In genomic region chr13:84417426-84417825, GRCh38 we compare ENCODE assay signal across 27 cellular contexts.
"Had no signal": no experiment of that assay in that cellular context is flagged by ENCODE, and none has a peak within 500 bp of the region (broad histone marks: within the 10 kb centered on the region; RNA-seq: fewer than 3 reads in every experiment).

No MANE protein-coding gene starts in this region.

- H3K9ac ChIP-seq: parathyroid adenoma had no signal

- DNase-seq: activated CD4-positive, alpha-beta memory T cell treated with anti-CD3 and anti-CD28 coated beads, Interleukin-2, amount 10 ng/mL, durations not matched to agents 7 days and 5 days; activated CD4-positive, alpha-beta T cell treated with anti-CD3 and anti-CD28 coated beads for 1 hour; activated CD4-positive, alpha-beta T cell treated with anti-CD3 and anti-CD28 coated beads, Interleukin-2, amount 10 ng/mL, durations not matched to agents 7 days and 5 days; activated T-cell treated with anti-CD3 and anti-CD28 coated beads, Interleukin-2, amount 50 U/mL, for 48 hours; body of pancreas; caudate nucleus; endodermal cell; esophagus squamous epithelium; head of caudate nucleus; hippocampal formation; midbrain; naive thymus-derived CD4-positive, alpha-beta T cell; psoas muscle; stimulated activated CD4-positive, alpha-beta T cell treated with anti-CD3 and anti-CD28 coated beads, Interleukin-15, amount 100 ng/mL, for 24 hours; stimulated activated CD4-positive, alpha-beta T cell treated with anti-CD3 and anti-CD28 coated beads, Interleukin-2, amount 100 ng/mL, for 24 hours; stimulated activated naive B cell treated with anti-CD40 and anti-IgM and Interleukin-4, amounts not matched to agents 10 μg/mL and 1 μg/mL and 100 μg/mL, for 72 hours; stomach; T-helper 17 cell; tibial artery; upper lobe of right lung had no signal

- H3K27ac Mint-ChIP-seq: activated CD4-positive, alpha-beta memory T cell treated with anti-CD3 and anti-CD28 coated beads, Interleukin-2, amount 10 ng/mL, durations not matched to agents 7 days and 5 days; activated CD4-positive, alpha-beta T cell treated with anti-CD3 and anti-CD28 coated beads, Interleukin-2, amount 10 ng/mL, durations not matched to agents 7 days and 5 days; activated naive CD4-positive, alpha-beta T cell treated with anti-CD3 and anti-CD28 coated beads, Interleukin-2, amount 50 U/mL, for 72 hours; activated T-helper 2 cell treated with anti-CD3 and anti-CD28 coated beads, Interferon-gamma antibody, Interleukin-2, Interleukin-4, amounts not matched to agents 10 μg/mL and 5 μg/mL and 100 μg/mL, durations not matched to agents 14 hours and 24 hours and 36 hours; dendritic cell treated with granulocyte-macrophage colony-stimulating factor and Interleukin-4, amounts not matched to agents 40 ng/mL and 50 ng/mL, for 4 days; endodermal cell; memory B cell; naive thymus-derived CD4-positive, alpha-beta T cell; stimulated activated naive B cell treated with anti-CD40 and anti-IgM and Interleukin-4, amounts not matched to agents 10 μg/mL and 1 μg/mL and 100 μg/mL, for 72 hours; T-helper 17 cell; WTC11 had no signal

- H3K27me3 ChIP-seq: body of pancreas, esophagus squamous epithelium, stomach, suprapubic skin, tibial artery, upper lobe of right lung had no signal

- ATAC-seq: activated naive CD4-positive, alpha-beta T cell treated with anti-CD3 and anti-CD28 coated beads, Interleukin-2, amount 50 U/mL, for 72 hours; body of pancreas; naive thymus-derived CD4-positive, alpha-beta T cell; psoas muscle; stimulated activated naive B cell treated with anti-CD40 and anti-IgM and Interleukin-4, amounts not matched to agents 10 μg/mL and 1 μg/mL and 100 μg/mL, for 72 hours; T-helper 17 cell; upper lobe of right lung; WTC11 had no signal

- H3K9me3 ChIP-seq: body of pancreas, esophagus squamous epithelium, suprapubic skin, tibial artery, upper lobe of right lung had no signal

- H3K4me1 Mint-ChIP-seq: activated CD4-positive, alpha-beta memory T cell treated with anti-CD3 and anti-CD28 coated beads, Interleukin-2, amount 10 ng/mL, durations not matched to agents 7 days and 5 days; activated CD4-positive, alpha-beta T cell treated with anti-CD3 and anti-CD28 coated beads, Interleukin-2, amount 10 ng/mL, durations not matched to agents 7 days and 5 days; endodermal cell; memory B cell; naive thymus-derived CD4-positive, alpha-beta T cell; stimulated activated naive B cell treated with anti-CD40 and anti-IgM and Interleukin-4, amounts not matched to agents 10 μg/mL and 1 μg/mL and 100 μg/mL, for 72 hours; T-helper 17 cell; WTC11 had no signal

- H3K4me3 Mint-ChIP-seq: activated CD4-positive, alpha-beta memory T cell treated with anti-CD3 and anti-CD28 coated beads, Interleukin-2, amount 10 ng/mL, durations not matched to agents 7 days and 5 days; activated CD4-positive, alpha-beta T cell treated with anti-CD3 and anti-CD28 coated beads, Interleukin-2, amount 10 ng/mL, durations not matched to agents 7 days and 5 days; dendritic cell treated with granulocyte-macrophage colony-stimulating factor and Interleukin-4, amounts not matched to agents 40 ng/mL and 50 ng/mL, for 4 days; endodermal cell; memory B cell; naive thymus-derived CD4-positive, alpha-beta T cell; stimulated activated naive B cell treated with anti-CD40 and anti-IgM and Interleukin-4, amounts not matched to agents 10 μg/mL and 1 μg/mL and 100 μg/mL, for 72 hours; T-helper 17 cell; WTC11 had no signal

- H3K27me3 Mint-ChIP-seq: activated CD4-positive, alpha-beta memory T cell treated with anti-CD3 and anti-CD28 coated beads, Interleukin-2, amount 10 ng/mL, durations not matched to agents 7 days and 5 days; activated CD4-positive, alpha-beta T cell treated with anti-CD3 and anti-CD28 coated beads, Interleukin-2, amount 10 ng/mL, durations not matched to agents 7 days and 5 days; dendritic cell treated with granulocyte-macrophage colony-stimulating factor and Interleukin-4, amounts not matched to agents 40 ng/mL and 50 ng/mL, for 4 days; memory B cell; naive thymus-derived CD4-positive, alpha-beta T cell; stimulated activated naive B cell treated with anti-CD40 and anti-IgM and Interleukin-4, amounts not matched to agents 10 μg/mL and 1 μg/mL and 100 μg/mL, for 72 hours; T-helper 17 cell had no signal

- H3K36me3 Mint-ChIP-seq: activated naive CD4-positive, alpha-beta T cell treated with anti-CD3 and anti-CD28 coated beads, Interleukin-2, amount 50 U/mL, for 72 hours; memory B cell; stimulated activated naive B cell treated with anti-CD40 and anti-IgM and Interleukin-4, amounts not matched to agents 10 μg/mL and 1 μg/mL and 100 μg/mL, for 72 hours had no signal

- H2AFZ ChIP-seq: parathyroid adenoma had no signal

- H3K36me3 ChIP-seq: esophagus squamous epithelium, stomach, suprapubic skin, tibial artery, upper lobe of right lung had no signal

- H3K27ac ChIP-seq: body of pancreas, parathyroid adenoma, psoas muscle, stomach, suprapubic skin, tibial artery, upper lobe of right lung had no signal

- H3K4me1 ChIP-seq: body of pancreas, parathyroid adenoma, psoas muscle, stomach, suprapubic skin, tibial artery, upper lobe of right lung had no signal

- H3K79me2 ChIP-seq: parathyroid adenoma had no signal

- H3K4me3 ChIP-seq: body of pancreas, esophagus squamous epithelium, psoas muscle, stomach, suprapubic skin, tibial artery, upper lobe of right lung had no signal
